Comparison of ENCODE assay signal across 24 cellular contexts in genomic region chr11:113096661-113097060, GRCh38.
DNase-seq lines count a peak whose midpoint lies in the region; ATAC-seq, FAIRE-seq and TF ChIP-seq lines count a peak whose summit lies in the region.
"Had no signal": no experiment of that assay in that cellular context is flagged by ENCODE, and none has a peak within 500 bp of the region (broad histone marks: within the 10 kb centered on the region; RNA-seq: fewer than 3 reads in every experiment).

No MANE protein-coding gene starts in this region.

- H3K4me3 Mint-ChIP-seq in nephron progenitor cell, result no peak overlapping the region
- H3K4me3 Mint-ChIP-seq: B cell; CD8-positive, alpha-beta T cell; GM23338; H9; HFFc6 had no signal

- intact Hi-C loops in head of caudate nucleus (cut with DNase I), result no loop called here

- no peaks in the 10 kb centered on the region for H3K27me3 Mint-ChIP-seq in nephron progenitor cell (ENCODE audit: low read depth, poor library complexity)

- TF ChIP-seq CTCF in HEK293 (tag by site-specific recombination; IDR thresholded peaks at IDR 0.05) (no peak), bronchial epithelial cell (IDR thresholded peaks at IDR 0.05; ENCODE audit: insufficient read depth, low read length, severe bottlenecking) (no peak), nephron progenitor cell (IDR thresholded peaks at IDR 0.05) (no peak), omental fat pad (IDR thresholded peaks at IDR 0.05) (no peak)

- no peak overlapping the region for H3K27ac ChIP-seq in HEK293 (ENCODE audit: extremely low read depth, low read depth, low read length)
- H3K27ac ChIP-seq: 22Rv1, BLaER1, C4-2B had no signal

- FAIRE-seq in bronchial epithelial cell (lab: Jason Lieb, UNC), result peak; percentile 32
- FAIRE-seq: A204.1, G401.6, GM12892 had no signal

- DNase-seq in bronchial epithelial cell (ENCODE audit: low read depth) (no peak), head of caudate nucleus (peak in 25 of 42 donors; percentile 15 to 82 (median 46)), nephron progenitor cell (no peak), omental fat pad (ENCODE audit: low spot score) (no peak)
- DNase-seq in activated CD4-positive, alpha-beta T cell treated with anti-CD3 and anti-CD28 coated beads, Interleukin-2, amount 50 U/mL, for 48 hours, result no peak
- DNase-seq: Caco-2; CD4-positive, CD25-positive, alpha-beta regulatory T cell; CD8-positive, alpha-beta T cell; DMS153; DND-41; H9; HFFc6 had no signal

- POLR2A ChIA-PET in HEK293 (lab: Yijun Ruan, JAX), result interaction anchor here (0.6 kb wide), 1 partner anchor 8 kb away, joined by 4 read pairs; no protein-coding TSS in a partner anchor

- no peaks in the 10 kb centered on the region for H3K36me3 ChIP-seq in HEK293 (ENCODE audit: control insufficient read depth in 2 of 2, insufficient read depth in 1 of 2, low read length in 2 of 2)
- no peaks in the 10 kb centered on the region for H3K36me3 ChIP-seq in bronchial epithelial cell (ENCODE audit: control insufficient read depth, insufficient read depth, low read length)
- H3K36me3 ChIP-seq: BLaER1 had no signal

- H3K4me1 Mint-ChIP-seq in nephron progenitor cell, result peaks cover 44% of the 10 kb centered on the region
- H3K4me1 Mint-ChIP-seq: B cell; CD4-positive, CD25-positive, alpha-beta regulatory T cell had no signal

- H3K4me1 ChIP-seq in HEK293 (ENCODE audit: control insufficient read depth, insufficient read depth, low read length), result no peaks in the 10 kb centered on the region
- H3K4me1 ChIP-seq: BLaER1, Caco-2 had no signal

- ATAC-seq in omental fat pad (ENCODE audit: low FRiP score), result no peak
- ATAC-seq in GM18909 (IDR thresholded peaks at IDR 0.05; ENCODE audit: poor library complexity, unreplicated experiment), result no peak
- ATAC-seq in GM18520 (IDR thresholded peaks at IDR 0.05; ENCODE audit: unreplicated experiment), result no peak
- ATAC-seq: CD8-positive, alpha-beta T cell; GM23338; HCT116 had no signal

- H3K4me3 ChIP-seq in HEK293 (ENCODE audit: low read depth, low read length), result no peak overlapping the region
- H3K4me3 ChIP-seq in bronchial epithelial cell (ENCODE audit: low read depth, low read length), result no peak overlapping the region
- H3K4me3 ChIP-seq: BLaER1, GM23338 had no signal

- H3K9me3 Mint-ChIP-seq in nephron progenitor cell, result peaks cover 24% of the 10 kb centered on the region
- H3K9me3 Mint-ChIP-seq: CD8-positive, alpha-beta T cell; GM23338 had no signal

- H3K27ac Mint-ChIP-seq in nephron progenitor cell, result peak overlapping the region; percentile 70
- H3K27ac Mint-ChIP-seq: B cell; CD4-positive, CD25-positive, alpha-beta regulatory T cell; CD8-positive, alpha-beta T cell; GM23338; H9; HFFc6 had no signal

- H3K9me3 ChIP-seq in HEK293 (ENCODE audit: control insufficient read depth, insufficient read depth, low read depth, low read length), result no peaks in the 10 kb centered on the region
- H3K9me3 ChIP-seq: BLaER1, Caco-2 had no signal

- H3K36me3 Mint-ChIP-seq in nephron progenitor cell (ENCODE audit: low read depth), result peaks cover 33% of the 10 kb centered on the region
- H3K36me3 Mint-ChIP-seq: CD4-positive, CD25-positive, alpha-beta regulatory T cell; CD8-positive, alpha-beta T cell had no signal

- H3K27me3 ChIP-seq in bronchial epithelial cell (ENCODE audit: control insufficient read depth, insufficient read depth, low read length), result no peaks in the 10 kb centered on the region
- H3K27me3 ChIP-seq: BLaER1 had no signal

- CTCF ChIA-PET in HEK293 (lab: Yijun Ruan, JAX), result interaction anchor here (1.0 kb wide), 1 partner anchor 22 kb away, joined by 3 read pairs; no protein-coding TSS in a partner anchor

TF ChIP-seq in HEK293, 187 proteins besides CTCF, POLR2A, EP300 and RAD21:
- TF ChIP-seq ZNF544 (tag by site-specific recombination; IDR thresholded peaks at IDR 0.05) (no peak), OVOL3 (tag by site-specific recombination; IDR thresholded peaks at IDR 0.05) (no peak), ZFP37 (tag by site-specific recombination; IDR thresholded peaks at IDR 0.05) (no peak), ZIC2 (tag by site-specific recombination; IDR thresholded peaks at IDR 0.05) (0 out of 2 replicates have a peak, but pooled peaks have one; percentile 39), KLF16 (tag by site-specific recombination; IDR thresholded peaks at IDR 0.05) (no peak)
TF ChIP-seq in HEK293: peak in this region for 1.

Comparison
In these comparisons a context has a peak if more than half of its experiments do, and no peak if none do; other contexts are left out.
1. DNase-seq: peak in head of caudate nucleus (25 of 42); none in bronchial epithelial cell (single experiment), nephron progenitor cell (single experiment), omental fat pad (single experiment) and activated CD4-positive, alpha-beta T cell treated with anti-CD3 and anti-CD28 coated beads, Interleukin-2, amount 50 U/mL, for 48 hours (0 of 2).